ENCODE assay signal across 16 cellular contexts in genomic region chr4:36785965-36786364, GRCh38.
"Had no signal": no experiment of that assay in that cellular context is flagged by ENCODE, and none has a peak within 500 bp of the region (broad histone marks: within the 10 kb centered on the region; RNA-seq: fewer than 3 reads in every experiment).

No MANE protein-coding gene starts in this region.

- ATAC-seq: activated CD8-positive, alpha-beta memory T cell treated with anti-CD3 and anti-CD28 coated beads, Interleukin-2, amount 10 ng/mL, durations not matched to agents 7 days and 5 days; activated T-helper 17 cell treated with anti-CD3 and anti-CD28 coated beads, Interleukin-2, amount 50 U/mL, for 72 hours; body of pancreas; effector memory CD8-positive, alpha-beta T cell; left ventricle myocardium superior; mucosa of descending colon; stimulated activated naive B cell treated with anti-CD40 and anti-IgM and Interleukin-4, amounts not matched to agents 10 μg/mL and 1 μg/mL and 100 μg/mL, for 72 hours had no signal

- DNase-seq: activated CD4-positive, alpha-beta memory T cell treated with anti-CD3 and anti-CD28 coated beads, Interleukin-2, amount 10 ng/mL, durations not matched to agents 7 days and 5 days; activated CD4-positive, alpha-beta T cell treated with anti-CD3 and anti-CD28 coated beads for 48 hours; activated CD4-positive, CD25-positive, alpha-beta regulatory T cell; activated CD8-positive, alpha-beta memory T cell treated with anti-CD3 and anti-CD28 coated beads, Interleukin-2, amount 10 ng/mL, durations not matched to agents 7 days and 5 days; activated naive CD4-positive, alpha-beta T cell; activated naive CD8-positive, alpha-beta T cell treated with anti-CD3 and anti-CD28 coated beads for 36 hours; amniotic stem cell; body of pancreas; effector memory CD8-positive, alpha-beta T cell; left ventricle myocardium superior; mucosa of descending colon; naive B cell; retina; stimulated activated naive B cell treated with anti-CD40 and anti-IgM and Interleukin-4, amounts not matched to agents 10 μg/mL and 1 μg/mL and 100 μg/mL, for 72 hours; upper lobe of left lung had no signal
